In genomic region chr2:190800528-190800927, GRCh38 we compare ENCODE assay signal across 23 cellular contexts.
DNase-seq lines count a peak whose midpoint lies in the region; ATAC-seq, FAIRE-seq and TF ChIP-seq lines count a peak whose summit lies in the region.
"Had no signal": no experiment of that assay in that cellular context is flagged by ENCODE, and none has a peak within 500 bp of the region (broad histone marks: within the 10 kb centered on the region; RNA-seq: fewer than 3 reads in every experiment).

No MANE protein-coding gene starts in this region.

- H3K4me2 ChIP-seq in parathyroid adenoma (ENCODE audit: low read length): no peak overlapping the region
- H3K4me2 ChIP-seq: KMS-11 had no signal

- H3K9me3 ChIP-seq in HUES6 (ENCODE audit: control insufficient read depth, insufficient read depth, low read depth, low read length) (no peaks in the 10 kb centered on the region), parathyroid adenoma (ENCODE audit: control insufficient read depth, low read length) (no peaks in the 10 kb centered on the region), breast epithelium (no peaks in the 10 kb centered on the region)

- peak overlapping the region; percentile 26 for H2AFZ ChIP-seq in parathyroid adenoma

- ATAC-seq in HG02852 (IDR thresholded peaks at IDR 0.05; ENCODE audit: unreplicated experiment): no peak

- H3K4me3 ChIP-seq in HUES6 (ENCODE audit: low read depth, low read length) (no peak overlapping the region), fibroblast of the aortic adventitia (ENCODE audit: low read depth, low read length) (no peak overlapping the region), parathyroid adenoma (ENCODE audit: low read depth, low read length) (no peak overlapping the region), breast epithelium (no peak overlapping the region)

- no peaks in the 10 kb centered on the region for H3K79me2 ChIP-seq in parathyroid adenoma

- H3K27ac ChIP-seq in HUES6 (ENCODE audit: low read depth, low read length) (peak overlapping the region; percentile 51; the same call in 1 of the 2 replicates), parathyroid adenoma (no peak overlapping the region), breast epithelium (no peak overlapping the region)
- H3K27ac ChIP-seq: C4-2B, KMS-11 had no signal

- TF ChIP-seq CTCF in fibroblast of the aortic adventitia (IDR thresholded peaks at IDR 0.05; ENCODE audit: insufficient read depth, low read length): no peak
- TF ChIP-seq CTCF in parathyroid adenoma (IDR thresholded peaks at IDR 0.05): no peak
- no peak for TF ChIP-seq CTCF in breast epithelium (IDR thresholded peaks at IDR 0.05)

- intact Hi-C loops in breast epithelium (cut with DNase I; ENCODE audit: low total_unique reads): no loop called here

- H3K36me3 ChIP-seq in HUES6 (ENCODE audit: control insufficient read depth, insufficient read depth, low read length): no peaks in the 10 kb centered on the region
- no peaks in the 10 kb centered on the region for H3K36me3 ChIP-seq in parathyroid adenoma (ENCODE audit: control insufficient read depth, insufficient read depth, low read length)
- no peaks in the 10 kb centered on the region for H3K36me3 ChIP-seq in breast epithelium

- peak; percentile 62 for FAIRE-seq in RCC 7860 (lab: Jason Lieb, UNC)
- FAIRE-seq: GM18507, H54 had no signal

- peaks cover 28% of the 10 kb centered on the region for H3K4me1 ChIP-seq in HUES6 (ENCODE audit: control insufficient read depth, insufficient read depth, low read length)
- peaks cover 43% of the 10 kb centered on the region for H3K4me1 ChIP-seq in parathyroid adenoma
- no peaks in the 10 kb centered on the region for H3K4me1 ChIP-seq in breast epithelium

- no peak for TF ChIP-seq POLR2A in breast epithelium (IDR thresholded peaks at IDR 0.05)

- no peak overlapping the region for H3K9ac ChIP-seq in HUES6 (ENCODE audit: low read length)
- H3K9ac ChIP-seq in parathyroid adenoma: no peak overlapping the region
- H3K9ac ChIP-seq: KMS-11 had no signal

- no peak for DNase-seq in RCC 7860 (ENCODE audit: low spot score)
- DNase-seq in fibroblast of the aortic adventitia (ENCODE audit: low read depth): peak; percentile 33
- DNase-seq in activated naive CD4-positive, alpha-beta T cell (lab: John Stamatoyannopoulos, UW): no peak
- no peak for DNase-seq in AG08395 (ENCODE audit: low spot score)
- DNase-seq in breast epithelium (ENCODE audit: low spot score in 2 of 2): no peak
- DNase-seq: AML-193; CD8-positive, alpha-beta memory T cell; GDM1; NCI-H1105; NCI-H146; NCI-H2029; NCI-H2227 treated with DMSO at 0.1 percent for 48 hours; NCI-H510A treated with DMSO at 0.1 percent for 48 hours; NCI-H774; NK-92 treated with Interleukin-12 subunit alpha and Interleukin-12 subunit beta, amount 100 ng/mL, for 24 hours; SIG-M5 had no signal

- H3K27me3 ChIP-seq in HUES6 (ENCODE audit: control insufficient read depth, insufficient read depth, low read length) (no peaks in the 10 kb centered on the region), parathyroid adenoma (ENCODE audit: control insufficient read depth, insufficient read depth, low read length) (no peaks in the 10 kb centered on the region), breast epithelium (no peaks in the 10 kb centered on the region)
